8 cellular contexts compared by ENCODE assay signal in genomic region chr1:182839209-182840065, GRCh38. TPM values are rescaled to one million over a fixed set of nuclear protein-coding genes. Genes with fewer than 3 reads are reported as not detected.
DNase-seq lines count a peak whose midpoint lies in the region; ATAC-seq and TF ChIP-seq lines count a peak whose summit lies in the region.

DHX9 (plus strand) TSS chr1:182839347; CDS start chr1:182842567, 3,220 bp downstream.

- WGBS in spleen, 5 donors, result 0 to 2% (median 1%) methylated on average over 56 to 92 of the region's 92 CpGs

- H3K4me1 Mint-ChIP-seq in WTC11 (peaks cover 43% of the 10 kb centered on the region), immature natural killer cell (peaks cover 52 to 57% of the 10 kb centered on the region in 2 donors)

- TF ChIP-seq CTCF in WTC11 (IDR thresholded peaks at IDR 0.05) (no peak), cardiac fibroblast (IDR thresholded peaks at IDR 0.05; ENCODE audit: low read depth, low read length) (no peak), spleen (IDR thresholded peaks at IDR 0.05 in 8 of 11, conservative IDR thresholded peaks at IDR 0.05 in 3 of 11) (peak in 8 of 11 experiments; percentile 22 to 60 (median 40))

- DNase-seq in AG08395 (ENCODE audit: low spot score) (peak; percentile 99), NCI-H2227 treated with DMSO at 0.1 percent for 48 hours (lab: John Stamatoyannopoulos, UW) (peak; percentile 91), WTC11 (ENCODE audit: low spot score) (peak; percentile 93), cardiac fibroblast (ENCODE audit: low read depth in 2 of 2) (peak; percentile 91 to 93), immature natural killer cell (peak; percentile 96 to 97 (median 97)), spleen (peak; percentile 98)

- no peaks in the 10 kb centered on the region for H3K9me3 Mint-ChIP-seq in WTC11
- H3K9me3 Mint-ChIP-seq in immature natural killer cell, result no peaks in the 10 kb centered on the region

- peak in 2 of 3 donors; percentile 73 to 85 for TF ChIP-seq POLR2A in spleen (IDR thresholded peaks at IDR 0.05)

- ATAC-seq in GM18909 (IDR thresholded peaks at IDR 0.05; ENCODE audit: poor library complexity, unreplicated experiment) (peak; percentile 83), HG03175 (IDR thresholded peaks at IDR 0.05; ENCODE audit: unreplicated experiment) (peak; percentile 81), WTC11 (peak; percentile 88)

- H3K27me3 ChIP-seq in spleen (replicated peaks in 1 of 7), result no peaks in the 10 kb centered on the region

- POLR2A ChIA-PET in WTC11 (lab: Charles Lee), result interaction anchor here (0.8 to 0.9 kb wide), 2 partner anchors 9 to 49 kb away, joined by 3 to 5 read pairs; no protein-coding TSS in a partner anchor

- CTCF ChIA-PET in WTC11 (lab: Charles Lee), result interaction anchor here (0.9 to 1.1 kb wide), 2 partner anchors 53 to 448 kb away, joined by 3 to 4 read pairs; partner anchors contain the start of gene GLUL

- no peaks in the 10 kb centered on the region for H3K9me3 ChIP-seq in spleen

- peak within 1 kb of the TSS; percentile 98 for H3K27ac Mint-ChIP-seq in WTC11
- H3K27ac Mint-ChIP-seq in immature natural killer cell, result peak within 1 kb of the TSS; percentile 91 to 98 (median 95)

- H3K36me3 Mint-ChIP-seq in WTC11, result peaks cover 40% of the 10 kb centered on the region
- H3K36me3 Mint-ChIP-seq in immature natural killer cell, result no peaks in the 10 kb centered on the region

- intact Hi-C loops in spleen (cut with DNase I; ENCODE audit: low total_unique reads), result no loop called here

- H3K27ac ChIP-seq in spleen, result peak within 1 kb of the TSS; percentile 88 to 97 (median 96)

- H3K27me3 Mint-ChIP-seq in WTC11 (ENCODE audit: low read depth), result no peaks in the 10 kb centered on the region
- H3K27me3 Mint-ChIP-seq in immature natural killer cell (ENCODE audit: low read depth in 3 of 3), result peaks cover 7 to 19% (median 13%) of the 10 kb centered on the region in 3 donors

- H3K4me3 Mint-ChIP-seq in WTC11 (peak within 1 kb of the TSS; percentile 98), immature natural killer cell (peak within 1 kb of the TSS; percentile 92 to 98 (median 97))

- peaks cover 26 to 59% (median 48%) of the 10 kb centered on the region in 6 donors for H3K4me1 ChIP-seq in spleen

- peaks cover 0 to 25% (median 12%) of the 10 kb centered on the region in 6 donors for H3K36me3 ChIP-seq in spleen

- peak within 1 kb of the TSS; percentile 74 to 81 for H3K4me3 ChIP-seq in cardiac fibroblast (replicated peaks in 1 of 2; ENCODE audit: low read depth in 2 of 2, low read length in 2 of 2)
- H3K4me3 ChIP-seq in spleen, result peak within 1 kb of the TSS; percentile 71 to 88 (median 81)

TF ChIP-seq in WTC11, 78 proteins besides CTCF, POLR2A, EP300 and RAD21 (continues in another document):
- TF ChIP-seq ETV6 (CRISPR knock-in tag; IDR thresholded peaks at IDR 0.05) (peak; percentile 94), ESRRA (CRISPR knock-in tag; IDR thresholded peaks at IDR 0.05; ENCODE audit: borderline replicate concordance) (no peak; the same call in 1 of the 2 replicates), ZBTB21 (CRISPR knock-in tag; IDR thresholded peaks at IDR 0.05; ENCODE audit: borderline replicate concordance) (no peak), OVOL2 (CRISPR knock-in tag; IDR thresholded peaks at IDR 0.05; ENCODE audit: borderline replicate concordance) (no peak), E2F5 (CRISPR knock-in tag; IDR thresholded peaks at IDR 0.05) (peak; percentile 97), ZMAT4 (CRISPR knock-in tag; IDR thresholded peaks at IDR 0.05) (no peak), ZNF532 (CRISPR knock-in tag; IDR thresholded peaks at IDR 0.05; ENCODE audit: borderline replicate concordance) (no peak), GTF2I (CRISPR knock-in tag; conservative IDR thresholded peaks at IDR 0.05) (no peak), ZNF423 (CRISPR knock-in tag; IDR thresholded peaks at IDR 0.05) (no peak), ZNF425 (CRISPR knock-in tag; conservative IDR thresholded peaks at IDR 0.05) (no peak), ZNF416 (CRISPR knock-in tag; IDR thresholded peaks at IDR 0.05) (0 out of 2 replicates have a peak, but pooled peaks have one; percentile 21), ZNF138 (CRISPR knock-in tag; conservative IDR thresholded peaks at IDR 0.05) (no peak), IRF1 (CRISPR knock-in tag; IDR thresholded peaks at IDR 0.05) (0 out of 2 replicates have a peak, but pooled peaks have one; percentile 66), MXD4 (CRISPR knock-in tag; IDR thresholded peaks at IDR 0.05; ENCODE audit: borderline replicate concordance) (no peak), TEAD1 (CRISPR knock-in tag; IDR thresholded peaks at IDR 0.05) (peak; percentile 81; the same call in 1 of the 2 replicates), FOXP1 (CRISPR knock-in tag; IDR thresholded peaks at IDR 0.05; ENCODE audit: borderline replicate concordance) (peak; percentile 61), ZNF671 (CRISPR knock-in tag; IDR thresholded peaks at IDR 0.05) (peak; percentile 57; the same call in 1 of the 2 replicates), NFE2L1 (CRISPR knock-in tag; IDR thresholded peaks at IDR 0.05) (no peak), RELA (CRISPR knock-in tag; IDR thresholded peaks at IDR 0.05; ENCODE audit: borderline replicate concordance) (no peak), GABPB1 (CRISPR knock-in tag; IDR thresholded peaks at IDR 0.05) (no peak), HMGA2 (CRISPR knock-in tag; IDR thresholded peaks at IDR 0.05) (no peak)

RNA-seq across cellular contexts. Expression of gene DHX9, which starts in this region (rescaled TPM):
- 227 to 280 TPM (median 239 TPM) in 3 replicates for total RNA-seq in WTC11 (2021)
- 100 to 1,000 TPM in 1 of 3 donors, 10 to 100 TPM in 2; 71.0 to 102 (median 96.5) TPM for polyA plus RNA-seq in immature natural killer cell
- total RNA-seq in spleen, result 100 to 1,000 TPM in 6 of 7 donors, 10 to 100 TPM in 1; 94.4 to 145 (median 121) TPM
- polyA plus RNA-seq in spleen, result 10 to 100 TPM; 61.0 to 83.5 (median 73.0) TPM

Comparison
In these comparisons a context has a peak if more than half of its experiments do, and no peak if none do; other contexts are left out.
1. Peak in every context shown above with its lines: DNase-seq, ATAC-seq, H3K4me3 ChIP-seq and H3K27ac ChIP-seq.
2. CTCF ChIP-seq: peak in spleen (8 of 11); none in WTC11 (single experiment) and cardiac fibroblast (single experiment).